25 cellular contexts compared by ENCODE assay signal in the genomic region with DNA sequence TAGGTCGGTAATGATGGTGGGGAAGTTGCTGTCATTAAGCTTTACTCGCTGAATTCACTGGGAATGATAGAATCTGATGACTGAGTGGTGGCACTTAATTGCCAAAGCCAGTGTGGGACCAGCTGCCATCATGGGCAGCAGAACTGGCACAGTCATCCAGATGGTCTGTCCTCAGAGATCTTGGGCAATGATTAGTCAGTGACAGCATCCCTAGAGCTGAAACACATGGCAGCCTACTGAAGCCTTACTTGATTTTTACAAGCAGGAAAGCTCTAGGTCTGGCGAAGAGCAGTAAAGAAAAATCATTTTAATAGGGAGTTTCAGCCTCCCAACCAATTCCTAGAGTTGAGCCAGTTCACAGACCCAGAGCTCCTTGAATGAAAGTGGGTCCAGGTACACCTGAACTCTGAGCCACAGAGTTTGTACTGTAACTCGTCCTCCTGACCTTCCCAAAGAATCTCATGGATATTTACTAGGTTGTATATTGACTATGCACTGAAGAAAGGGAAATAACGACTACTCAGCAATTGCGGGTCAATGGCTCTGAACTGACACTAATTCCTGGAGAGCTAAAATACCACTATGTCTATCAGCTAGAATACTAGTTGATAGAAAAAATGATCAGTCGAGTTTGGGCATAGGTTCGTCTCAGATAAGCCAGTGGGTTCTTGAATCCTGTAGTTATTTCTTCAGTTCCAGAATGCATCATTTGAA. TPM values are rescaled to one million over a fixed set of nuclear protein-coding genes. Genes with fewer than 3 reads are reported as not detected.
A peak's percentile ranks its signal among the peaks of the same experiment; 100 is the strongest.
DNase-seq lines count a peak whose midpoint lies in the region; ATAC-seq, FAIRE-seq and TF ChIP-seq lines count a peak whose summit lies in the region.
"Had no signal": no experiment of that assay in that cellular context is flagged by ENCODE, and none has a peak within 500 bp of the region (broad histone marks: within the 10 kb centered on the region; RNA-seq: fewer than 3 reads in every experiment).

No MANE protein-coding gene starts in this region.

- H3K36me3 ChIP-seq in SK-N-SH (replicated peaks in 1 of 2; ENCODE audit: control insufficient read depth in 1 of 2, insufficient read depth in 2 of 2, low read length in 1 of 2) (no peaks in the 10 kb centered on the region), K562 (ENCODE audit: control insufficient read depth, insufficient read depth, low read length) (no peaks in the 10 kb centered on the region)
- H3K36me3 ChIP-seq: BE2C; BLaER1 treated with 17β-estradiol and CSF1 and Interleukin-3, amounts not matched to agents 10 nM and 100 nM had no signal

- H3K4me3 ChIP-seq in SK-N-SH (ENCODE audit: low read depth in 2 of 2, low read length in 1 of 2): no peak overlapping the region
- no peak overlapping the region for H3K4me3 ChIP-seq in K562
- H3K4me3 ChIP-seq: BLaER1 treated with 17β-estradiol and CSF1 and Interleukin-3, amounts not matched to agents 10 nM and 100 nM; GM23248 had no signal

- H3K9me1 ChIP-seq in K562 (ENCODE audit: control insufficient read depth, insufficient read depth, low read length): no peaks in the 10 kb centered on the region

- TF ChIP-seq RAD21 in SK-N-SH (IDR thresholded peaks at IDR 0.05; ENCODE audit: low read length) (no peak), K562 (CRISPR knock-in tag; conservative IDR thresholded peaks at IDR 0.05 in 1 of 2, IDR thresholded peaks at IDR 0.05 in 1 of 2) (no peak)

- H3K9me3 ChIP-seq in SK-N-SH (no peaks in the 10 kb centered on the region; the same call in 1 of the 2 replicates), K562 (replicated peaks; ENCODE audit: control insufficient read depth, insufficient read depth, low read depth, low read length) (peaks cover 3% of the 10 kb centered on the region; the same call in 1 of the 2 replicates)
- H3K9me3 ChIP-seq: BE2C had no signal

- in situ Hi-C loops in K562 (cut with MboI): no loop called here

- POLR2A ChIA-PET in SK-N-SH (lab: Yijun Ruan, JAX): interaction anchor here (1.0 kb wide), 1 partner anchor 13 kb away, joined by 4 read pairs; a partner anchor contains a TSS
- POLR2A ChIA-PET in K562 (lab: Yijun Ruan, JAX): interaction anchor here (1.6 kb wide), 1 partner anchor 226 kb away, joined by 4 read pairs; no protein-coding TSS in a partner anchor

- H3K4me2 ChIP-seq in SK-N-SH (no peak overlapping the region), K562 (ENCODE audit: insufficient read depth, low read length) (no peak overlapping the region)
- H3K4me2 ChIP-seq: BLaER1 treated with 17β-estradiol and CSF1 and Interleukin-3, amounts not matched to agents 10 nM and 100 nM had no signal

- H3K27me3 ChIP-seq in SK-N-SH (ENCODE audit: insufficient read depth) (no peaks in the 10 kb centered on the region), K562 (ENCODE audit: control insufficient read depth in 2 of 2, insufficient read depth in 2 of 2, low read length in 2 of 2) (no peaks in the 10 kb centered on the region; a peak in 1 of 5 replicates)
- H3K27me3 ChIP-seq: BE2C had no signal

- DNase-seq in DMS 273 (lab: John Stamatoyannopoulos, UW; ENCODE audit: unreplicated experiment): peak; percentile 39
- no peak for DNase-seq in DMS 273 treated with DMSO at 0.1 percent for 48 hours (lab: John Stamatoyannopoulos, UW)
- DNase-seq in SK-N-SH: peak; percentile 74
- no peak for DNase-seq in K562 (ENCODE audit: extremely low read depth in 1 of 4, low spot score in 3 of 4)
- DNase-seq in myocyte (ENCODE audit: low read depth): peak; percentile 49
- DNase-seq in GM19240 (ENCODE audit: insufficient read length, low spot score): no peak
- DNase-seq: ACHN; AML-193; BE2C; CD4-positive, alpha-beta T cell; CD8-positive, alpha-beta memory T cell; DMS153; DND-41; GM23248; H7; HCEC 1CT had no signal

- TF ChIP-seq CTCF in SK-N-SH (IDR thresholded peaks at IDR 0.05) (no peak), K562 (IDR thresholded peaks at IDR 0.05 in 2 of 3, conservative IDR thresholded peaks at IDR 0.05 in 1 of 3; ENCODE audit: insufficient read depth in 2 of 3, low read depth in 1 of 3, low read length in 3 of 3) (no peak)

- WGBS in SK-N-SH (ENCODE audit: low lambda C conversion rate): 47% methylated on average over 8 of the region's 8 CpGs
- WGBS in K562 (ENCODE audit: insufficient coverage, low coverage, missing lambda C conversion rate): 17% methylated on average over 8 of the region's 8 CpGs

- CTCF ChIA-PET in SK-N-SH (lab: Yijun Ruan, JAX) (interaction anchor here (0.7 to 2.2 kb wide), 5 partner anchors 10 to 143 kb away, joined by 3 to 5 read pairs (median 4); a partner anchor contains a TSS), K562 (lab: Yijun Ruan, JAX; ENCODE audit: low intra/inter-chr PET ratio) (no interaction called here)

- intact Hi-C loops in K562 (cut with micrococcal nuclease): no loop called here

- H3K79me2 ChIP-seq in SK-N-SH (ENCODE audit: insufficient read depth) (peaks cover under 1% of the 10 kb centered on the region; the same call in 1 of the 2 replicates), K562 (ENCODE audit: control insufficient read depth, insufficient read depth, low read length) (peaks cover 10% of the 10 kb centered on the region; the same call in 2 of the 3 replicates)

- H3F3A ChIP-seq in SK-N-SH (replicated peaks; ENCODE audit: insufficient read depth): no peaks in the 10 kb centered on the region

- no peak for FAIRE-seq in K562 (lab: Jason Lieb, UNC)
- FAIRE-seq: A204.1, D721Med, G401.6, GM12892, H1 had no signal

- BruUV-seq in K562 (replicated peaks; lab: Mats Ljungman, UMichigan): no TSS peak

- TF ChIP-seq POLR2A in K562 (conservative IDR thresholded peaks at IDR 0.05): no peak

- no peak for TF ChIP-seq EP300 in SK-N-SH (IDR thresholded peaks at IDR 0.05; ENCODE audit: borderline replicate concordance in 1 of 2, low read depth in 1 of 2, low read length in 1 of 2)
- no peak for TF ChIP-seq EP300 in K562 (IDR thresholded peaks at IDR 0.05; ENCODE audit: low read length)

- H3K9me2 ChIP-seq in SK-N-SH: no peaks in the 10 kb centered on the region

- H4K20me1 ChIP-seq in SK-N-SH (ENCODE audit: insufficient read depth) (no peaks in the 10 kb centered on the region), K562 (replicated peaks; ENCODE audit: control insufficient read depth, insufficient read depth, low read length) (no peaks in the 10 kb centered on the region)
- H4K20me1 ChIP-seq: BLaER1 treated with 17β-estradiol and CSF1 and Interleukin-3, amounts not matched to agents 10 nM and 100 nM had no signal

- ATAC-seq in SK-N-SH treated with all-trans-retinoic acid at 6 μM for 48 hours: no peak
- no peak for ATAC-seq in K562
- ATAC-seq in HG02798 (IDR thresholded peaks at IDR 0.05; ENCODE audit: poor library complexity, unreplicated experiment): no peak

- H3K4me1 ChIP-seq in SK-N-SH (ENCODE audit: control insufficient read depth in 1 of 2, insufficient read depth in 2 of 2, low read depth in 1 of 2, low read length in 1 of 2): peaks cover 0 to 9% of the 10 kb centered on the region in 2 experiments; a peak in 2 of 4 replicates
- H3K4me1 ChIP-seq in K562 (replicated peaks in 1 of 2; ENCODE audit: control insufficient read depth in 2 of 2, insufficient read depth in 2 of 2, low read length in 2 of 2): peaks cover 5 to 10% of the 10 kb centered on the region in 2 experiments; a peak in 4 of 5 replicates
- H3K4me1 ChIP-seq: BE2C had no signal

- H3K27ac ChIP-seq in SK-N-SH (ENCODE audit: low read depth in 2 of 2, low read length in 1 of 2) (no peak overlapping the region), K562 (ENCODE audit: extremely low read depth, low read depth, low read length) (no peak overlapping the region)
- H3K27ac ChIP-seq: 22Rv1; BLaER1 treated with 17β-estradiol and CSF1 and Interleukin-3, amounts not matched to agents 10 nM and 100 nM; GM23248 had no signal

- H3K9ac ChIP-seq in SK-N-SH (no peak overlapping the region), K562 (ENCODE audit: insufficient read depth in 1 of 2, low read depth in 2 of 2, low read length in 2 of 2) (no peak overlapping the region)
- H3K9ac ChIP-seq: BLaER1 treated with 17β-estradiol and CSF1 and Interleukin-3, amounts not matched to agents 10 nM and 100 nM; GM23248 had no signal

- H2AFZ ChIP-seq in SK-N-SH (ENCODE audit: low read depth) (no peak overlapping the region), K562 (ENCODE audit: low read depth, low read length) (no peak overlapping the region)
- H2AFZ ChIP-seq: GM23248 had no signal

RNA-seq across cellular contexts. Expression of a gene that starts 4.4 kb away (rescaled TPM):
- polyA plus RNA-seq in SK-N-SH (2012; rRNA removed) (9.2 TPM in 2 replicates), K562 (2011; rRNA removed) (17.4 and 18.1 TPM in 2 replicates), K562 (2014; fragmentation: Illumina TruSeq; extraction: Trizol) (15.5 and 16.9 TPM in 2 replicates), K562 (2014; fragmentation: Nextera tagmentation; extraction: Ambion mirVana) (1 to 10 TPM; 5.2 to 6.9 TPM), K562 (2014; rRNA removed) (14.5 and 18.7 TPM in 2 replicates)
- polyA plus RNA-seq in SK-N-SH (2012; cell fraction: cytosol; rRNA removed): 5.4 and 8.3 TPM in 2 replicates
- 8.1 and 8.3 TPM in 2 replicates for polyA plus RNA-seq in SK-N-SH (2012; cell fraction: nucleus; rRNA removed)
- 5.8 and 11.8 TPM in 2 replicates for total RNA-seq in K562 (2011; cell fraction: chromatin; rRNA removed; ENCODE audit: low replicate concordance)
- 8.6 and 12.8 TPM in 2 replicates for total RNA-seq in K562 (2011; cell fraction: nucleolus; rRNA removed)
- 5.2 and 5.6 TPM in 2 replicates for total RNA-seq in K562 (2011; cell fraction: nucleoplasm; rRNA removed)
- total RNA-seq in K562 (2014; rRNA removed) (18.2 and 21.8 TPM in 2 replicates), K562 (2014; rRNA removed; fragmentation: Illumina TruSeq; extraction: Trizol) (12.4 and 14.2 TPM in 2 replicates), K562 (2015; rRNA removed; fragmentation: Illumina TruSeq; extraction: Trizol) (15.5 and 16.9 TPM in 2 replicates), K562 (2021) (28.8 and 33.2 TPM in 2 replicates), myocyte (8.6 and 10.3 TPM in 2 replicates)
- polyA plus RNA-seq in K562 (2011; cell fraction: cytosol; rRNA removed): 21.7 and 26.7 TPM in 2 replicates
- polyA plus RNA-seq in K562 (2011; cell fraction: nucleus; rRNA removed): 12.9 and 14.4 TPM in 2 replicates
- 14.6 and 18.9 TPM in 2 replicates for polyA plus RNA-seq in K562 (2012)
- polyA minus RNA-seq in K562 (2011; rRNA and poly(A)+ RNA removed): 15.3 and 18.8 TPM in 2 replicates
- 17.8 and 19.0 TPM in 2 replicates for polyA minus RNA-seq in K562 (2011; cell fraction: cytosol; rRNA and poly(A)+ RNA removed)
- polyA minus RNA-seq in K562 (2011; cell fraction: nucleus; rRNA and poly(A)+ RNA removed): 4.6 and 6.1 TPM in 2 replicates
- polyA plus RNA-seq in myocyte (2012): 5.1 TPM

RNA-seq across cellular contexts. Expression of a gene that starts 13.8 kb away (rescaled TPM):
- polyA plus RNA-seq in SK-N-SH (2012; rRNA removed) (21.2 and 29.8 TPM in 2 replicates), K562 (2011; rRNA removed) (38.1 and 48.4 TPM in 2 replicates), K562 (2014; fragmentation: Illumina TruSeq; extraction: Trizol) (49.2 and 52.3 TPM in 2 replicates), K562 (2014; fragmentation: Nextera tagmentation; extraction: Ambion mirVana) (10 to 100 TPM; 12.7 to 14.1 TPM), K562 (2014; rRNA removed) (35.7 and 37.3 TPM in 2 replicates)
- 21.2 and 22.7 TPM in 2 replicates for polyA plus RNA-seq in SK-N-SH (2012; cell fraction: cytosol; rRNA removed)
- 36.6 and 74.1 TPM in 2 replicates for polyA plus RNA-seq in SK-N-SH (2012; cell fraction: nucleus; rRNA removed)
- 55.2 and 226 TPM in 2 replicates for total RNA-seq in K562 (2011; cell fraction: chromatin; rRNA removed; ENCODE audit: low replicate concordance)
- total RNA-seq in K562 (2011; cell fraction: nucleolus; rRNA removed): 35.5 and 61.6 TPM in 2 replicates
- 75.3 and 118 TPM in 2 replicates for total RNA-seq in K562 (2011; cell fraction: nucleoplasm; rRNA removed)
- total RNA-seq in K562 (2014; rRNA removed) (63.2 and 65.0 TPM in 2 replicates), K562 (2014; rRNA removed; fragmentation: Illumina TruSeq; extraction: Trizol) (68.0 and 76.3 TPM in 2 replicates), K562 (2015; rRNA removed; fragmentation: Illumina TruSeq; extraction: Trizol) (67.3 and 75.3 TPM in 2 replicates), K562 (2021) (60.9 and 66.2 TPM in 2 replicates), myocyte (89.5 and 93.8 TPM in 2 replicates)
- 10.4 and 13.8 TPM in 2 replicates for polyA plus RNA-seq in K562 (2011; cell fraction: cytosol; rRNA removed)
- 69.3 and 70.3 TPM in 2 replicates for polyA plus RNA-seq in K562 (2011; cell fraction: nucleus; rRNA removed)
- polyA plus RNA-seq in K562 (2012): 24.7 and 31.3 TPM in 2 replicates
- polyA minus RNA-seq in K562 (2011; rRNA and poly(A)+ RNA removed): 89.0 and 95.1 TPM in 2 replicates
- polyA minus RNA-seq in K562 (2011; cell fraction: cytosol; rRNA and poly(A)+ RNA removed): 33.9 and 39.1 TPM in 2 replicates
- polyA minus RNA-seq in K562 (2011; cell fraction: nucleus; rRNA and poly(A)+ RNA removed): 68.9 and 95.9 TPM in 2 replicates
- 14.5 TPM for polyA plus RNA-seq in myocyte (2012)

Comparison
In these comparisons a context has a peak if more than half of its experiments do, and no peak if none do; other contexts are left out.
1. DNase-seq: peak in DMS 273 (single experiment), SK-N-SH (single experiment) and myocyte (single experiment); none in DMS 273 treated with DMSO at 0.1 percent for 48 hours (single experiment), K562 (0 of 4) and GM19240 (single experiment).